Comparison of ENCODE assay signal across 1 cellular context in genomic region chr1:15370781-15371467, GRCh38.
TF ChIP-seq lines count a peak whose summit lies in the region.

No MANE protein-coding gene starts in this region.

TF ChIP-seq in HepG2, 621 proteins besides CTCF, POLR2A, EP300 and RAD21 (continued from another document and continues in another):
- TF ChIP-seq ZBTB46 (CRISPR knock-in tag; IDR thresholded peaks at IDR 0.05; ENCODE audit: borderline replicate concordance), result no peak
- TF ChIP-seq RBAK (CRISPR knock-in tag; IDR thresholded peaks at IDR 0.05), result no peak
- TF ChIP-seq ZKSCAN5 (CRISPR knock-in tag; IDR thresholded peaks at IDR 0.05), result no peak
- no peak for TF ChIP-seq MBNL3 (CRISPR knock-in tag; conservative IDR thresholded peaks at IDR 0.05)
- peak; percentile 34; the same call in 1 of the 2 replicates for TF ChIP-seq THRA (CRISPR knock-in tag; IDR thresholded peaks at IDR 0.05; ENCODE audit: borderline replicate concordance)
- no peak for TF ChIP-seq ZBTB39 (CRISPR knock-in tag; IDR thresholded peaks at IDR 0.05)
- TF ChIP-seq E2F1 (CRISPR knock-in tag; IDR thresholded peaks at IDR 0.05), result no peak
- TF ChIP-seq MAFF (IDR thresholded peaks at IDR 0.05; ENCODE audit: low read depth, low read length), result no peak
- no peak for TF ChIP-seq TBX3 (IDR thresholded peaks at IDR 0.05; ENCODE audit: borderline replicate concordance)
- TF ChIP-seq RFX1 (IDR thresholded peaks at IDR 0.05), result peak; percentile 86
- no peak for TF ChIP-seq DPF2 (CRISPR knock-in tag; IDR thresholded peaks at IDR 0.05; ENCODE audit: borderline replicate concordance, low read depth)
- TF ChIP-seq ELF3 (CRISPR knock-in tag; IDR thresholded peaks at IDR 0.05), result no peak
- TF ChIP-seq ZNF773 (CRISPR knock-in tag; IDR thresholded peaks at IDR 0.05; ENCODE audit: borderline replicate concordance), result no peak
- TF ChIP-seq HNRNPK (IDR thresholded peaks at IDR 0.05; ENCODE audit: low read depth, low read length, poor library complexity, severe bottlenecking), result no peak
- TF ChIP-seq NCOA2 (CRISPR knock-in tag; IDR thresholded peaks at IDR 0.05), result no peak
- TF ChIP-seq ZXDC (CRISPR knock-in tag; IDR thresholded peaks at IDR 0.05), result no peak
- TF ChIP-seq ZNF317 (CRISPR knock-in tag; IDR thresholded peaks at IDR 0.05), result no peak
- TF ChIP-seq TBL1XR1 (IDR thresholded peaks at IDR 0.05; ENCODE audit: borderline replicate concordance, low read length, partially characterized antibody), result no peak
- no peak for TF ChIP-seq ZNF446 (CRISPR knock-in tag; IDR thresholded peaks at IDR 0.05)
- TF ChIP-seq REL (CRISPR knock-in tag; conservative IDR thresholded peaks at IDR 0.05), result no peak
- 0 out of 2 replicates have a peak, but pooled peaks have one; percentile 21 for TF ChIP-seq THAP11 (CRISPR knock-in tag; IDR thresholded peaks at IDR 0.05)
- TF ChIP-seq FOXJ3 (CRISPR knock-in tag; IDR thresholded peaks at IDR 0.05; ENCODE audit: borderline replicate concordance), result no peak
- no peak for TF ChIP-seq ZNF639 (CRISPR knock-in tag; conservative IDR thresholded peaks at IDR 0.05)
- TF ChIP-seq JDP2 (CRISPR knock-in tag; IDR thresholded peaks at IDR 0.05; ENCODE audit: borderline replicate concordance), result no peak
- 0 out of 2 replicates have a peak, but pooled peaks have one; percentile 45 for TF ChIP-seq HIVEP1 (CRISPR knock-in tag; IDR thresholded peaks at IDR 0.05)
- TF ChIP-seq ZNF34 (CRISPR knock-in tag; IDR thresholded peaks at IDR 0.05; ENCODE audit: borderline replicate concordance), result no peak
- no peak for TF ChIP-seq CSRNP2 (CRISPR knock-in tag; conservative IDR thresholded peaks at IDR 0.05; ENCODE audit: low read depth)
- TF ChIP-seq MXI1 (IDR thresholded peaks at IDR 0.05; ENCODE audit: borderline replicate concordance, low read depth, low read length), result peak; percentile 96
- peak; percentile 86 for TF ChIP-seq MAX (IDR thresholded peaks at IDR 0.05)
- TF ChIP-seq ZBTB4 (CRISPR knock-in tag; IDR thresholded peaks at IDR 0.05; ENCODE audit: borderline replicate concordance), result no peak
- TF ChIP-seq SMAD3 (CRISPR knock-in tag; IDR thresholded peaks at IDR 0.05), result no peak
- no peak for TF ChIP-seq ZFP41 (CRISPR knock-in tag; IDR thresholded peaks at IDR 0.05; ENCODE audit: borderline replicate concordance)
- TF ChIP-seq MTERF4 (CRISPR knock-in tag; IDR thresholded peaks at IDR 0.05), result 0 out of 2 replicates have a peak, but pooled peaks have one; percentile 44
- no peak for TF ChIP-seq BRF2 (CRISPR knock-in tag; IDR thresholded peaks at IDR 0.05)
- no peak for TF ChIP-seq ARID2 (CRISPR knock-in tag; IDR thresholded peaks at IDR 0.05; ENCODE audit: borderline replicate concordance)
- peak; percentile 72; the same call in 1 of the 2 replicates for TF ChIP-seq ZMYM3 (CRISPR knock-in tag; IDR thresholded peaks at IDR 0.05)
- 0 out of 2 replicates have a peak, but pooled peaks have one; percentile 14 for TF ChIP-seq PPARG (CRISPR knock-in tag; conservative IDR thresholded peaks at IDR 0.05)
- no peak for TF ChIP-seq PRMT3 (CRISPR knock-in tag; IDR thresholded peaks at IDR 0.05; ENCODE audit: borderline replicate concordance, low read depth)
